Comparison of ENCODE assay signal across 10 cellular contexts in the genomic region with DNA sequence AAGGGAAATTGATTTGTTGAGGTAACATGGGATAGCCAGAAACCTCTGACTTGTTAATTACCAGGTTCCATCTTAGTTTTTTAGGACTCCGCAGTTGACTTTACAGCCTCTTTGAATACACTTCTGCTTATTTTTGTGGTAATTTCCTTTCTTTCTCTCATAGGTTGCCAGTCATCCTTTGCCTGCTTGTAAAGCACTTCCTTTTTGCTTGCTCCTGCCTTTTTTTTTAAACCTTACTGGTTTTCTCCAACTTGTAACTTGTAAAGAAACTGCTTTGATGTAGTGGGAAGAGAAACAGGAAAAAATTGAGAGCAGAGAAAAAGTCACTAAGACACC. TPM values are rescaled to one million over a fixed set of nuclear protein-coding genes. Genes with fewer than 3 reads are reported as not detected.
DNase-seq lines count a peak whose midpoint lies in the region; ATAC-seq, FAIRE-seq and TF ChIP-seq lines count a peak whose summit lies in the region.
"Had no signal": no experiment of that assay in that cellular context is flagged by ENCODE, and none has a peak within 500 bp of the region (broad histone marks: within the 10 kb centered on the region; RNA-seq: fewer than 3 reads in every experiment).

No MANE protein-coding gene starts in this region.

- POLR2A ChIA-PET in activated CD4-positive, alpha-beta memory T cell treated with anti-CD3 and anti-CD28 coated beads, Interleukin-2, amount 10 ng/mL, durations not matched to agents 7 days and 5 days (lab: Charles Lee): interaction anchor here (0.8 to 3.5 kb wide), 5 partner anchors 24 to 212 kb away, joined by 4 to 27 read pairs (median 6); a partner anchor contains a TSS
- POLR2A ChIA-PET in HepG2 (lab: Yijun Ruan, JAX): no interaction called here

- FAIRE-seq in HepG2 (lab: Jason Lieb, UNC): no peak

- TF ChIP-seq POLR2A in HepG2 (IDR thresholded peaks at IDR 0.05; ENCODE audit: insufficient read depth in 1 of 2, low read depth in 2 of 2, low read length in 2 of 2): no peak
- TF ChIP-seq POLR2A in vagina (IDR thresholded peaks at IDR 0.05): no peak

- peaks cover 63% of the 10 kb centered on the region for H3K4me1 Mint-ChIP-seq in activated CD4-positive, alpha-beta memory T cell treated with anti-CD3 and anti-CD28 coated beads, Interleukin-2, amount 10 ng/mL, durations not matched to agents 7 days and 5 days

- BruUV-seq in HepG2 (replicated peaks; lab: Mats Ljungman, UMichigan): no TSS peak

- peak overlapping the region; percentile 99 for H3K4me3 Mint-ChIP-seq in activated CD4-positive, alpha-beta memory T cell treated with anti-CD3 and anti-CD28 coated beads, Interleukin-2, amount 10 ng/mL, durations not matched to agents 7 days and 5 days

- no peak for DNase-seq in left ventricle myocardium inferior
- no peak for DNase-seq in left ventricle myocardium superior
- DNase-seq in activated CD4-positive, alpha-beta memory T cell treated with anti-CD3 and anti-CD28 coated beads, Interleukin-2, amount 10 ng/mL, durations not matched to agents 7 days and 5 days: no peak
- DNase-seq in HepG2 (ENCODE audit: low spot score): no peak
- no peak for DNase-seq in vagina (ENCODE audit: extremely low spot score in 2 of 2)
- no peak for DNase-seq in aorta
- no peak for DNase-seq in inferior parietal cortex (ENCODE audit: extremely low spot score)
- DNase-seq in NCI-H1417 (lab: John Stamatoyannopoulos, UW): no peak
- DNase-seq: left colon, NCI-H187 had no signal

- no peaks in the 10 kb centered on the region for H3K27me3 ChIP-seq in left ventricle myocardium inferior (ENCODE audit: low read depth)
- H3K27me3 ChIP-seq in HepG2 (ENCODE audit: control insufficient read depth in 1 of 2, insufficient read depth in 2 of 2, low read length in 2 of 2): no peaks in the 10 kb centered on the region; a peak in 1 of 5 replicates
- H3K27me3 ChIP-seq in vagina: no peaks in the 10 kb centered on the region
- no peaks in the 10 kb centered on the region for H3K27me3 ChIP-seq in aorta (ENCODE audit: control insufficient read depth in 1 of 2, insufficient read depth in 2 of 2, low read length in 1 of 2)

- H3K4me2 ChIP-seq in HepG2 (ENCODE audit: low read depth, low read length): peak overlapping the region; percentile 74

- TF ChIP-seq CTCF in left ventricle myocardium inferior (IDR thresholded peaks at IDR 0.05; ENCODE audit: borderline replicate concordance) (no peak), HepG2 (CRISPR knock-in tag; IDR thresholded peaks at IDR 0.05) (no peak), vagina (IDR thresholded peaks at IDR 0.05) (no peak)

- intact Hi-C loops in left ventricle myocardium inferior (cut with micrococcal nuclease) (no loop called here), left ventricle myocardium superior (cut with micrococcal nuclease) (loop anchor here (10.0 kb wide), 1 partner anchor 202 kb away; no protein-coding TSS in a partner anchor), HepG2 (cut with micrococcal nuclease; ENCODE audit: unreplicated experiment) (no loop called here), vagina (cut with DNase I) (no loop called here), aorta (cut with DNase I) (loop anchor here in 1 of 2 donors (10.0 kb wide), 1 partner anchor 192 kb away; a partner anchor contains a TSS)

- H3K9me3 ChIP-seq in left ventricle myocardium inferior (replicated peaks) (no peaks in the 10 kb centered on the region), HepG2 (ENCODE audit: low read length) (no peaks in the 10 kb centered on the region), vagina (no peaks in the 10 kb centered on the region), aorta (ENCODE audit: control insufficient read depth, low read length) (no peaks in the 10 kb centered on the region)

- TF ChIP-seq EP300 in HepG2 (IDR thresholded peaks at IDR 0.05; ENCODE audit: low read depth in 2 of 2, low read length in 2 of 2): no peak
- no peak for TF ChIP-seq EP300 in HepG2 (CRISPR knock-in tag; IDR thresholded peaks at IDR 0.05; ENCODE audit: borderline replicate concordance)

- H3K4me1 ChIP-seq in left ventricle myocardium inferior: peaks cover 55% of the 10 kb centered on the region
- H3K4me1 ChIP-seq in HepG2 (ENCODE audit: insufficient read depth, low read length): peaks cover 50% of the 10 kb centered on the region
- H3K4me1 ChIP-seq in vagina: peaks cover 40% of the 10 kb centered on the region
- H3K4me1 ChIP-seq in aorta (ENCODE audit: control insufficient read depth in 1 of 2, insufficient read depth in 2 of 2, low read length in 2 of 2): peaks cover 0 to 1% of the 10 kb centered on the region in 2 donors

- H3K36me3 Mint-ChIP-seq in activated CD4-positive, alpha-beta memory T cell treated with anti-CD3 and anti-CD28 coated beads, Interleukin-2, amount 10 ng/mL, durations not matched to agents 7 days and 5 days (ENCODE audit: low read depth): peaks cover 69% of the 10 kb centered on the region

- peak overlapping the region; percentile 92 for H3K27ac Mint-ChIP-seq in activated CD4-positive, alpha-beta memory T cell treated with anti-CD3 and anti-CD28 coated beads, Interleukin-2, amount 10 ng/mL, durations not matched to agents 7 days and 5 days

- H4K20me1 ChIP-seq in HepG2 (ENCODE audit: insufficient read depth, low read length): peaks cover 66% of the 10 kb centered on the region

- no peak for TF ChIP-seq RAD21 in HepG2 (CRISPR knock-in tag; IDR thresholded peaks at IDR 0.05)

- peaks cover 73% of the 10 kb centered on the region for H3K79me2 ChIP-seq in HepG2 (ENCODE audit: insufficient read depth, low read length)

- ATAC-seq in left ventricle myocardium superior (no peak), HepG2 (no peak), aorta (ENCODE audit: low FRiP score) (no peak)
- ATAC-seq: left colon had no signal

- no peak overlapping the region for H2AFZ ChIP-seq in HepG2 (ENCODE audit: low read length)

- no peaks in the 10 kb centered on the region for H3K27me3 Mint-ChIP-seq in activated CD4-positive, alpha-beta memory T cell treated with anti-CD3 and anti-CD28 coated beads, Interleukin-2, amount 10 ng/mL, durations not matched to agents 7 days and 5 days

- peak overlapping the region; percentile 80 for H3K4me3 ChIP-seq in left ventricle myocardium inferior
- H3K4me3 ChIP-seq in HepG2 (replicated peaks in 1 of 3; ENCODE audit: insufficient read depth in 1 of 3, low read depth in 2 of 3, low read length in 3 of 3): peak overlapping the region; percentile 74 to 87 (median 80)
- H3K4me3 ChIP-seq in vagina: peak overlapping the region; percentile 61 to 76
- no peak overlapping the region for H3K4me3 ChIP-seq in aorta (ENCODE audit: low read length in 2 of 2)

- peak overlapping the region; percentile 96 for H3K27ac ChIP-seq in left ventricle myocardium inferior (replicated peaks)
- H3K27ac ChIP-seq in HepG2 (ENCODE audit: extremely low read length, insufficient read depth, low read length): no peak overlapping the region
- no peak overlapping the region for H3K27ac ChIP-seq in vagina
- no peak overlapping the region for H3K27ac ChIP-seq in aorta (ENCODE audit: low read depth in 1 of 2, low read length in 2 of 2)

- H3K9ac ChIP-seq in HepG2 (ENCODE audit: insufficient read depth, low read depth, low read length): peak overlapping the region; percentile 84

- in situ Hi-C loops in HepG2 (cut with HindIII; ENCODE audit: extremely low pct_ligation_motif_present, low pct_unique_long_range_greater_than_20kb): loop anchor here (25.0 kb wide), 1 partner anchor 194 kb away; a partner anchor contains a TSS

- CTCF ChIA-PET in activated CD4-positive, alpha-beta memory T cell treated with anti-CD3 and anti-CD28 coated beads, Interleukin-2, amount 10 ng/mL, durations not matched to agents 7 days and 5 days (lab: Charles Lee): interaction anchor here (1.6 kb wide), 1 partner anchor 208 kb away, joined by 4 read pairs; a partner anchor contains a TSS
- CTCF ChIA-PET in HepG2 (lab: Yijun Ruan, JAX; ENCODE audit: low intra/inter-chr PET ratio, low total read pairs): no interaction called here

- no peaks in the 10 kb centered on the region for H3K9me3 Mint-ChIP-seq in activated CD4-positive, alpha-beta memory T cell treated with anti-CD3 and anti-CD28 coated beads, Interleukin-2, amount 10 ng/mL, durations not matched to agents 7 days and 5 days

- H3K36me3 ChIP-seq in left ventricle myocardium inferior: peaks cover 15% of the 10 kb centered on the region
- no peaks in the 10 kb centered on the region; a peak in 3 of 5 replicates for H3K36me3 ChIP-seq in HepG2 (replicated peaks in 1 of 2; ENCODE audit: control insufficient read depth in 1 of 2, insufficient read depth in 2 of 2, low read length in 2 of 2)
- no peaks in the 10 kb centered on the region for H3K36me3 ChIP-seq in vagina
- H3K36me3 ChIP-seq in aorta (ENCODE audit: control insufficient read depth in 1 of 2, insufficient read depth in 2 of 2, low read length in 1 of 2): no peaks in the 10 kb centered on the region

- WGBS in HepG2 (ENCODE audit: low lambda C conversion rate): 47% methylated on average over 1 of the region's 1 CpG
- 87 to 95% methylated on average over 1 of the region's 1 CpG for WGBS in aorta, 2 donors

RNA-seq across cellular contexts. Expression of a gene that starts 2.6 kb away (rescaled TPM):
- total RNA-seq in left ventricle myocardium inferior: 424 TPM
- total RNA-seq in left ventricle myocardium superior: 448 TPM
- 1,000 to 10,000 TPM; 1,048 to 1,050 TPM for total RNA-seq in activated CD4-positive, alpha-beta memory T cell treated with anti-CD3 and anti-CD28 coated beads, Interleukin-2, amount 10 ng/mL, durations not matched to agents 7 days and 5 days
- total RNA-seq in HepG2 (2016; rRNA removed; fragmentation: Illumina TruSeq; extraction: Trizol): 325 and 530 TPM in 2 replicates
- total RNA-seq in HepG2 (2016; cell fraction: cytosol; rRNA removed; fragmentation: Illumina TruSeq; extraction: Trizol; ENCODE audit: low read depth): 13.3 and 14.1 TPM in 2 replicates
- total RNA-seq in HepG2 (2016; cell fraction: insoluble cytoplasmic fraction; rRNA removed; fragmentation: Illumina TruSeq; extraction: Trizol): 320 and 521 TPM in 2 replicates
- total RNA-seq in HepG2 (2016; cell fraction: membrane; rRNA removed; fragmentation: Illumina TruSeq; extraction: Trizol): 33.6 and 34.6 TPM in 2 replicates
- 136 and 146 TPM in 2 replicates for total RNA-seq in HepG2 (2016; cell fraction: nucleus; rRNA removed; fragmentation: Illumina TruSeq; extraction: Trizol)
- polyA plus RNA-seq in HepG2 (2011; rRNA removed): 902 and 1,274 TPM in 2 replicates
- 752 and 913 TPM in 2 replicates for polyA plus RNA-seq in HepG2 (2011; cell fraction: cytosol; rRNA removed)
- 269 and 326 TPM in 2 replicates for polyA plus RNA-seq in HepG2 (2011; cell fraction: nucleus; rRNA removed)
- polyA plus RNA-seq in HepG2 (2012): 730 and 1,051 TPM in 2 replicates
- 14.8 and 15.2 TPM in 2 replicates for polyA plus RNA-seq in HepG2 (2016; cell fraction: cytosol; fragmentation: Illumina TruSeq; extraction: Trizol; ENCODE audit: low read depth)
- 442 TPM in 2 replicates for polyA plus RNA-seq in HepG2 (2016; cell fraction: insoluble cytoplasmic fraction; fragmentation: Illumina TruSeq; extraction: Trizol; ENCODE audit: low read depth)
- polyA plus RNA-seq in HepG2 (2016; cell fraction: membrane; fragmentation: Illumina TruSeq; extraction: Trizol; ENCODE audit: low read depth): 26.4 and 26.9 TPM in 2 replicates
- 142 and 152 TPM in 2 replicates for polyA plus RNA-seq in HepG2 (2016; cell fraction: nucleus; fragmentation: Illumina TruSeq; extraction: Trizol; ENCODE audit: insufficient read depth, low read depth)
- 641 and 757 TPM in 2 replicates for polyA minus RNA-seq in HepG2 (2011; rRNA and poly(A)+ RNA removed; ENCODE audit: low replicate concordance)
- 413 and 420 TPM in 2 replicates for polyA minus RNA-seq in HepG2 (2011; cell fraction: cytosol; rRNA and poly(A)+ RNA removed)
- polyA minus RNA-seq in HepG2 (2011; cell fraction: nucleus; rRNA and poly(A)+ RNA removed): 283 and 304 TPM in 2 replicates
- total RNA-seq in vagina: 135 TPM
- 100 to 1,000 TPM; 235 to 254 TPM for total RNA-seq in aorta
- 100 to 1,000 TPM in 1 of 2 donors, 10 to 100 TPM in 1; 94.6 to 157 TPM for polyA plus RNA-seq in aorta

RNA-seq across cellular contexts. Expression of a gene that starts 32.8 kb away (rescaled TPM):
- total RNA-seq in left ventricle myocardium inferior: 21.1 TPM
- total RNA-seq in left ventricle myocardium superior: 19.1 TPM
- total RNA-seq in activated CD4-positive, alpha-beta memory T cell treated with anti-CD3 and anti-CD28 coated beads, Interleukin-2, amount 10 ng/mL, durations not matched to agents 7 days and 5 days: 10 to 100 TPM; 18.0 to 18.8 TPM
- total RNA-seq in HepG2 (2016; rRNA removed; fragmentation: Illumina TruSeq; extraction: Trizol): 15.2 and 25.1 TPM in 2 replicates
- total RNA-seq in HepG2 (2016; cell fraction: cytosol; rRNA removed; fragmentation: Illumina TruSeq; extraction: Trizol; ENCODE audit: low read depth): 2.0 and 2.2 TPM in 2 replicates
- 15.4 and 26.1 TPM in 2 replicates for total RNA-seq in HepG2 (2016; cell fraction: insoluble cytoplasmic fraction; rRNA removed; fragmentation: Illumina TruSeq; extraction: Trizol)
- 8.9 and 10.4 TPM in 2 replicates for total RNA-seq in HepG2 (2016; cell fraction: membrane; rRNA removed; fragmentation: Illumina TruSeq; extraction: Trizol)
- total RNA-seq in HepG2 (2016; cell fraction: nucleus; rRNA removed; fragmentation: Illumina TruSeq; extraction: Trizol): 8.0 and 9.0 TPM in 2 replicates
- 5.3 and 10.8 TPM in 2 replicates for polyA plus RNA-seq in HepG2 (2011; rRNA removed)
- polyA plus RNA-seq in HepG2 (2011; cell fraction: cytosol; rRNA removed): 5.0 and 5.9 TPM in 2 replicates
- polyA plus RNA-seq in HepG2 (2011; cell fraction: nucleus; rRNA removed): 1.5 and 1.8 TPM in 2 replicates
- 8.5 and 12.2 TPM in 2 replicates for polyA plus RNA-seq in HepG2 (2012)
- polyA plus RNA-seq in HepG2 (2016; cell fraction: cytosol; fragmentation: Illumina TruSeq; extraction: Trizol; ENCODE audit: low read depth): 2.8 and 3.0 TPM in 2 replicates
- 36.6 and 41.8 TPM in 2 replicates for polyA plus RNA-seq in HepG2 (2016; cell fraction: insoluble cytoplasmic fraction; fragmentation: Illumina TruSeq; extraction: Trizol; ENCODE audit: low read depth)
- polyA plus RNA-seq in HepG2 (2016; cell fraction: membrane; fragmentation: Illumina TruSeq; extraction: Trizol; ENCODE audit: low read depth): 10.7 and 11.1 TPM in 2 replicates
- polyA plus RNA-seq in HepG2 (2016; cell fraction: nucleus; fragmentation: Illumina TruSeq; extraction: Trizol; ENCODE audit: insufficient read depth, low read depth): 10.7 and 12.0 TPM in 2 replicates
- polyA minus RNA-seq in HepG2 (2011; rRNA and poly(A)+ RNA removed; ENCODE audit: low replicate concordance): 4.4 and 25.9 TPM in 2 replicates
- 5.2 and 6.2 TPM in 2 replicates for polyA minus RNA-seq in HepG2 (2011; cell fraction: cytosol; rRNA and poly(A)+ RNA removed)
- polyA minus RNA-seq in HepG2 (2011; cell fraction: nucleus; rRNA and poly(A)+ RNA removed): 4.0 and 4.7 TPM in 2 replicates
- total RNA-seq in vagina: 14.2 TPM
- total RNA-seq in aorta: 10 to 100 TPM; 15.9 to 19.0 TPM
- polyA plus RNA-seq in aorta: 10 to 100 TPM; 11.4 to 13.9 TPM

Comparison
In these comparisons a context has a peak if more than half of its experiments do, and no peak if none do; other contexts are left out.
1. H3K4me3 ChIP-seq: peak in left ventricle myocardium inferior (single experiment), HepG2 (3 of 3) and vagina (2 of 2); none in aorta (0 of 2).